Comparison of ENCODE assay signal across 21 cellular contexts in the genomic region with DNA sequence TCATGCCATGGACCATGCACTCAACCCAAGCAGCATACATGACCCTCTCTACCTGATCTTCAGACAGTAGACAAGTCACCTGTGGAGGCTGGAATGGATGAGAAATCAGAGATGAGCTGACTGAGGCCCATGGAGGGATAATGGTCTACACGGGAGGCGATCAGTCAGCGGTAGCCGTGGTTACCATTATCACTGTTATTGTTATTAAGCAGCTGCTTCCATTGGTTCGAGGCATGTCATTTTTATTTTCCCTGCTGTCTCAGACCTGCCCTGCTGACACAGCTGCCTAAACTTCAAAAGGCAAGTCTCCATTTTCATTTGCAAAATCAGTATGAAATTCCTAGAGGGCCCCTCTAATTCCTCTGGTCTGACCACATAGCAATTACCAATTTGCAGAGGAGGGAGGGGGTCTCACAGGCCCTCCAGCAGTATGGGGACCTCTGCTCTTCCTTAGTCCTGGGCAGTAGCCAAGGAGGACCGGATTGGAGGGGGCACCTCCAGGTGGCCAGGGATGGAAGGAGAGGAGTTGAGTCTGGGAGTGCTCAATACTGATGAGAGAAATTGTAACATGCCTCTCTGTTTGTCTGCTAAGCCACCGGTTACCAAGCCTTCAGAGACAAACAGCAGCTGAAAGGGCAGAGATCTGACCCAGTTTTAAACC.
"Had no signal": no experiment of that assay in that cellular context is flagged by ENCODE, and none has a peak within 500 bp of the region (broad histone marks: within the 10 kb centered on the region; RNA-seq: fewer than 3 reads in every experiment).

No MANE protein-coding gene starts in this region.

- H3K27me3 ChIP-seq: hepatocyte had no signal

- H3K79me2 ChIP-seq: hepatocyte had no signal

- H3K27ac ChIP-seq: hepatocyte, psoas muscle, WERI-Rb-1 had no signal

- H3K36me3 ChIP-seq: WERI-Rb-1 had no signal

- DNase-seq: activated CD4-positive, alpha-beta memory T cell treated with anti-CD3 and anti-CD28 coated beads, Interleukin-2, amount 10 ng/mL, durations not matched to agents 7 days and 5 days; activated CD4-positive, alpha-beta T cell treated with anti-CD3 and anti-CD28 coated beads for 36 hours; activated gamma-delta T cell; activated T-cell treated with anti-CD3 and anti-CD28 coated beads, Interleukin-2, amount 50 U/mL, for 48 hours; amygdala; cerebellar nuclear complex; dermis blood vessel endothelial cell; endodermal cell; erythroblast; midbrain; naive B cell; nucleus accumbens; stimulated activated CD4-positive, alpha-beta T cell treated with anti-CD3 and anti-CD28 coated beads, Interleukin-2, amount 100 ng/mL, for 24 hours; stimulated activated naive B cell treated with anti-CD40 and anti-IgM and Interleukin-4, amounts not matched to agents 10 μg/mL and 1 μg/mL and 100 μg/mL, for 72 hours; substantia nigra; T1000; WERI-Rb-1 had no signal

- H2AFZ ChIP-seq: hepatocyte had no signal

- H3K27me3 Mint-ChIP-seq: activated CD4-positive, alpha-beta T cell treated with anti-CD3 and anti-CD28 coated beads for 36 hours; activated naive CD8-positive, alpha-beta T cell had no signal

- H3K9me3 ChIP-seq: psoas muscle had no signal

- H3K4me2 ChIP-seq: hepatocyte had no signal

- H3K27ac Mint-ChIP-seq: activated CD4-positive, alpha-beta memory T cell treated with anti-CD3 and anti-CD28 coated beads, Interleukin-2, amount 10 ng/mL, durations not matched to agents 7 days and 5 days; activated CD4-positive, alpha-beta T cell treated with anti-CD3 and anti-CD28 coated beads for 36 hours; activated naive CD8-positive, alpha-beta T cell; naive B cell; stimulated activated naive B cell treated with anti-CD40 and anti-IgM and Interleukin-4, amounts not matched to agents 10 μg/mL and 1 μg/mL and 100 μg/mL, for 72 hours; type B pancreatic cell had no signal

- H3K4me1 ChIP-seq: psoas muscle had no signal

- H3K36me3 Mint-ChIP-seq: activated naive CD8-positive, alpha-beta T cell; naive B cell; stimulated activated naive B cell treated with anti-CD40 and anti-IgM and Interleukin-4, amounts not matched to agents 10 μg/mL and 1 μg/mL and 100 μg/mL, for 72 hours; type B pancreatic cell had no signal

- H3K4me1 Mint-ChIP-seq: activated CD4-positive, alpha-beta memory T cell treated with anti-CD3 and anti-CD28 coated beads, Interleukin-2, amount 10 ng/mL, durations not matched to agents 7 days and 5 days; activated CD4-positive, alpha-beta T cell treated with anti-CD3 and anti-CD28 coated beads for 36 hours; naive B cell; stimulated activated naive B cell treated with anti-CD40 and anti-IgM and Interleukin-4, amounts not matched to agents 10 μg/mL and 1 μg/mL and 100 μg/mL, for 72 hours had no signal

- H3K9me3 Mint-ChIP-seq: activated CD4-positive, alpha-beta memory T cell treated with anti-CD3 and anti-CD28 coated beads, Interleukin-2, amount 10 ng/mL, durations not matched to agents 7 days and 5 days; endodermal cell; stimulated activated naive B cell treated with anti-CD40 and anti-IgM and Interleukin-4, amounts not matched to agents 10 μg/mL and 1 μg/mL and 100 μg/mL, for 72 hours; type B pancreatic cell had no signal

- H3K4me3 ChIP-seq: hepatocyte, psoas muscle had no signal

- H3K4me3 Mint-ChIP-seq: activated CD4-positive, alpha-beta memory T cell treated with anti-CD3 and anti-CD28 coated beads, Interleukin-2, amount 10 ng/mL, durations not matched to agents 7 days and 5 days; activated CD4-positive, alpha-beta T cell treated with anti-CD3 and anti-CD28 coated beads for 36 hours; activated naive CD8-positive, alpha-beta T cell; endodermal cell; naive B cell; stimulated activated naive B cell treated with anti-CD40 and anti-IgM and Interleukin-4, amounts not matched to agents 10 μg/mL and 1 μg/mL and 100 μg/mL, for 72 hours; type B pancreatic cell had no signal
